Comparison of ENCODE assay signal across 9 cellular contexts in the genomic region with DNA sequence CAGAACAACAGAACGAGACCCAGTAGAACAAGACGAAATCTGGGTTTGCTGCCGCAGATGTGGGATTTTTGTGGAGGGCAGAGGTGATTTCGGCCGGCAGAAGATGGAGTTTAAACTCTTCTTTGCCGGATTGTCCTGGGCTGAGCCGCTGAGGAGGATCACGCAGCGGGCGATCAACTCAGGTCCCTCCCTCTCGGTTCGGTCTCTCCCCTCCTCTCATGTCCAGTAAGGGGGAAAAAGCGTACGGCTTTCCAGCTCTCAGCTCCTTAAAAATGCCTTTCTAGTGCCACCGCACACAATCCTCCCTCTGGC. TPM values are rescaled to one million over a fixed set of nuclear protein-coding genes. Genes with fewer than 3 reads are reported as not detected.
DNase-seq lines count a peak whose midpoint lies in the region; ATAC-seq, FAIRE-seq and TF ChIP-seq lines count a peak whose summit lies in the region.
"Had no signal": no experiment of that assay in that cellular context is flagged by ENCODE, and none has a peak within 500 bp of the region (broad histone marks: within the 10 kb centered on the region; RNA-seq: fewer than 3 reads in every experiment).

No MANE protein-coding gene starts in this region.

- H3K4me1 ChIP-seq in A549 (peaks cover 29% of the 10 kb centered on the region), breast epithelium (peaks cover 0 to 9% of the 10 kb centered on the region in 2 donors)

- no peaks in the 10 kb centered on the region for H3K9me3 Mint-ChIP-seq in mesothelial cell of epicardium

- H3K36me3 ChIP-seq in breast epithelium = no peaks in the 10 kb centered on the region

- H3K4me3 ChIP-seq in A549 (peak overlapping the region; percentile 71), breast epithelium (peak overlapping the region; percentile 96 to 97 (median 97))

- no peak for TF ChIP-seq RAD21 in A549 (conservative IDR thresholded peaks at IDR 0.05 in 1 of 2, IDR thresholded peaks at IDR 0.05 in 1 of 2)

- peak overlapping the region; percentile 84 for H3K4me2 ChIP-seq in A549

- intact Hi-C loops in breast epithelium (cut with DNase I; ENCODE audit: low total_unique reads) = loop anchor here (10.0 kb wide), 1 partner anchor 134 kb away; no protein-coding TSS in a partner anchor

- POLR2A ChIA-PET in A549 (lab: Yijun Ruan, JAX) = interaction anchor here (0.8 to 5.6 kb wide), 5 partner anchors 9 to 229 kb away, joined by 3 to 89 read pairs (median 5); partner anchors contain the start of genes NEK8, RPL23A and TLCD1

- peak overlapping the region; percentile 95 for H3K27ac Mint-ChIP-seq in mesothelial cell of epicardium

- no peaks in the 10 kb centered on the region for H3K9me3 ChIP-seq in A549
- H3K9me3 ChIP-seq in breast epithelium = no peaks in the 10 kb centered on the region

- TF ChIP-seq CTCF in A549 (IDR thresholded peaks at IDR 0.05) (no peak), breast epithelium (IDR thresholded peaks at IDR 0.05) (no peak), mesothelial cell of epicardium (IDR thresholded peaks at IDR 0.05; ENCODE audit: unreplicated experiment) (no peak)

- TF ChIP-seq EP300 in A549 (IDR thresholded peaks at IDR 0.05) = no peak

- no peak for TF ChIP-seq POLR2A in A549 (IDR thresholded peaks at IDR 0.05; ENCODE audit: low read length)
- no peak for TF ChIP-seq POLR2A in breast epithelium (IDR thresholded peaks at IDR 0.05)

- H3K27ac ChIP-seq in A549 (peak overlapping the region; percentile 86 to 98), breast epithelium (peak overlapping the region; percentile 95 to 98)

- 2% methylated on average over 15 of the region's 15 CpGs for WGBS in A549 (ENCODE audit: missing lambda C conversion rate)

- peak overlapping the region; percentile 93 for H3K4me3 Mint-ChIP-seq in mesothelial cell of epicardium

- ATAC-seq in A549 (no peak), HG03045 (IDR thresholded peaks at IDR 0.05; ENCODE audit: unreplicated experiment) (no peak), HG03520 (IDR thresholded peaks at IDR 0.05; ENCODE audit: unreplicated experiment) (no peak)

- CTCF ChIA-PET in A549 (lab: Yijun Ruan, JAX) = interaction anchor here (1.1 to 7.7 kb wide), 15 partner anchors 8 to 222 kb away, joined by 3 to 132 read pairs (median 7); partner anchors contain the start of genes FAM222B, NEK8 and TLCD1

- peak in 1 of 2 experiments; percentile 46 for DNase-seq in A549 (ENCODE audit: low read depth in 1 of 2, low spot score in 1 of 2)
- DNase-seq in HT1080 (ENCODE audit: low read depth) = peak; percentile 29
- no peak for DNase-seq in breast epithelium (ENCODE audit: low spot score in 2 of 2)
- no peak for DNase-seq in mesothelial cell of epicardium (ENCODE audit: low spot score in 2 of 2, unreplicated experiment in 2 of 2)
- DNase-seq in islet precursor cell = no peak
- no peak for DNase-seq in NCI-H2227 (lab: John Stamatoyannopoulos, UW; ENCODE audit: unreplicated experiment)

- peaks cover 30% of the 10 kb centered on the region for H3K4me1 Mint-ChIP-seq in mesothelial cell of epicardium

- FAIRE-seq in A549 (lab: Jason Lieb, UNC) = no peak
- FAIRE-seq: colon had no signal

- peaks cover 10% of the 10 kb centered on the region for H3K36me3 Mint-ChIP-seq in mesothelial cell of epicardium

- H3K27me3 Mint-ChIP-seq in mesothelial cell of epicardium (ENCODE audit: low read depth) = no peaks in the 10 kb centered on the region

- no peaks in the 10 kb centered on the region for H3K27me3 ChIP-seq in breast epithelium

TF ChIP-seq in A549, 52 proteins besides CTCF, POLR2A, EP300 and RAD21 (continues in another document):
- TF ChIP-seq MAFK (IDR thresholded peaks at IDR 0.05; ENCODE audit: partially characterized antibody) (no peak), USF2 (IDR thresholded peaks at IDR 0.05) (no peak), HMGXB4 (CRISPR knock-in tag; IDR thresholded peaks at IDR 0.05; ENCODE audit: borderline replicate concordance) (no peak), RCOR1 (IDR thresholded peaks at IDR 0.05; ENCODE audit: low read depth, low read length) (no peak), CBX8 (IDR thresholded peaks at IDR 0.05) (no peak), ZSCAN20 (CRISPR knock-in tag; IDR thresholded peaks at IDR 0.05) (no peak)
- TF ChIP-seq, protein P1, sequence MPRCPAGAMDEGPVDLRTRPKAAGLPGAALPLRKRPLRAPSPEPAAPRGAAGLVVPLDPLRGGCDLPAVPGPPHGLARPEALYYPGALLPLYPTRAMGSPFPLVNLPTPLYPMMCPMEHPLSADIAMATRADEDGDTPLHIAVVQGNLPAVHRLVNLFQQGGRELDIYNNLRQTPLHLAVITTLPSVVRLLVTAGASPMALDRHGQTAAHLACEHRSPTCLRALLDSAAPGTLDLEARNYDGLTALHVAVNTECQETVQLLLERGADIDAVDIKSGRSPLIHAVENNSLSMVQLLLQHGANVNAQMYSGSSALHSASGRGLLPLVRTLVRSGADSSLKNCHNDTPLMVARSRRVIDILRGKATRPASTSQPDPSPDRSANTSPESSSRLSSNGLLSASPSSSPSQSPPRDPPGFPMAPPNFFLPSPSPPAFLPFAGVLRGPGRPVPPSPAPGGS (IDR thresholded peaks at IDR 0.05) = no peak

RNA-seq across cellular contexts. Expression of gene PHF12, which starts 2.5 kb away (rescaled TPM):
- polyA plus RNA-seq in A549 (2011; rRNA removed) (25.3 and 29.3 TPM in 2 replicates), A549 (2017; fragmentation: RNase III; extraction: RNeasy Plus Mini Kit Qiagen cat#74134 plus additional on column Dnase treatment) (28.0 to 31.9 TPM (median 29.9 TPM) in 3 replicates)
- 39.7 and 44.0 TPM in 2 replicates for polyA plus RNA-seq in A549 (2012; cell fraction: cytosol; rRNA removed)
- polyA plus RNA-seq in A549 (2012; cell fraction: nucleus; rRNA removed) = 71.3 and 74.1 TPM in 2 replicates
- polyA minus RNA-seq in A549 (2011; rRNA and poly(A)+ RNA removed) = 57.4 and 69.0 TPM in 2 replicates
- total RNA-seq in HT1080 (2014; rRNA removed; shearing (Covaris generic)) = 21.1 and 24.7 TPM in 2 replicates
- polyA plus RNA-seq in HT1080 (2015; cell fraction: cytosol; rRNA removed) = 12.6 and 18.9 TPM in 2 replicates
- 32.8 and 39.2 TPM in 2 replicates for polyA plus RNA-seq in HT1080 (2015; cell fraction: nucleus; rRNA removed)
- total RNA-seq in breast epithelium (10 to 100 TPM; 32.2 to 42.9 (median 40.3) TPM), mesothelial cell of epicardium (60.1 to 69.3 TPM (median 60.3 TPM) in 3 replicates)

RNA-seq across cellular contexts. Expression of gene DHRS13, which starts 46.0 kb away (rescaled TPM):
- polyA plus RNA-seq in A549 (2011; rRNA removed) = 7.0 and 7.3 TPM in 2 replicates
- 7.5 and 8.9 TPM in 2 replicates for polyA plus RNA-seq in A549 (2012; cell fraction: cytosol; rRNA removed)
- 9.4 and 9.9 TPM in 2 replicates for polyA plus RNA-seq in A549 (2012; cell fraction: nucleus; rRNA removed)
- 3.5 to 4.9 TPM (median 4.8 TPM) in 3 replicates for polyA plus RNA-seq in A549 (2017; fragmentation: RNase III; extraction: RNeasy Plus Mini Kit Qiagen cat#74134 plus additional on column Dnase treatment)
- polyA minus RNA-seq in A549 (2011; rRNA and poly(A)+ RNA removed) = 3.6 and 4.1 TPM in 2 replicates
- 8.7 and 13.6 TPM in 2 replicates for total RNA-seq in HT1080 (2014; rRNA removed; shearing (Covaris generic))
- polyA plus RNA-seq in HT1080 (2015; cell fraction: cytosol; rRNA removed) = 7.0 and 7.8 TPM in 2 replicates
- 5.3 and 8.6 TPM in 2 replicates for polyA plus RNA-seq in HT1080 (2015; cell fraction: nucleus; rRNA removed)
- total RNA-seq in breast epithelium = 10 to 100 TPM in 2 of 3 donors, 1 to 10 TPM in 1; 3.2 to 20.6 (median 14.2) TPM
- 10.3 to 12.4 TPM (median 12.1 TPM) in 3 replicates for total RNA-seq in mesothelial cell of epicardium

RNA-seq across cellular contexts. Expression of gene FLOT2, which starts 51.3 kb away (rescaled TPM):
- polyA plus RNA-seq in A549 (2011; rRNA removed) (68.8 and 78.6 TPM in 2 replicates), A549 (2017; fragmentation: RNase III; extraction: RNeasy Plus Mini Kit Qiagen cat#74134 plus additional on column Dnase treatment) (62.8 to 71.0 TPM (median 66.4 TPM) in 3 replicates)
- polyA plus RNA-seq in A549 (2012; cell fraction: cytosol; rRNA removed) = 82.7 and 94.7 TPM in 2 replicates
- polyA plus RNA-seq in A549 (2012; cell fraction: nucleus; rRNA removed) = 89.9 and 91.7 TPM in 2 replicates
- 100 and 109 TPM in 2 replicates for polyA minus RNA-seq in A549 (2011; rRNA and poly(A)+ RNA removed)
- 23.4 and 28.1 TPM in 2 replicates for total RNA-seq in HT1080 (2014; rRNA removed; shearing (Covaris generic))
- 46.8 and 46.9 TPM in 2 replicates for polyA plus RNA-seq in HT1080 (2015; cell fraction: cytosol; rRNA removed)
- 31.1 and 33.8 TPM in 2 replicates for polyA plus RNA-seq in HT1080 (2015; cell fraction: nucleus; rRNA removed)
- total RNA-seq in breast epithelium (10 to 100 TPM; 49.8 to 78.3 (median 56.9) TPM), mesothelial cell of epicardium (74.4 to 85.4 TPM (median 79.4 TPM) in 3 replicates)

RNA-seq across cellular contexts. Expression of gene SEZ6, which starts 57.0 kb away (rescaled TPM):
- not detected in 2 replicates for polyA plus RNA-seq in A549 (2011; rRNA removed)
- polyA plus RNA-seq in A549 (2012; cell fraction: cytosol; rRNA removed) = not detected in 2 replicates
- polyA plus RNA-seq in A549 (2012; cell fraction: nucleus; rRNA removed) = 0.06 TPM in 1 of 2 replicates, not detected in the other
- polyA plus RNA-seq in A549 (2017; fragmentation: RNase III; extraction: RNeasy Plus Mini Kit Qiagen cat#74134 plus additional on column Dnase treatment) = not detected in 3 replicates
- polyA minus RNA-seq in A549 (2011; rRNA and poly(A)+ RNA removed) = not detected in 2 replicates
- total RNA-seq in HT1080 (2014; rRNA removed; shearing (Covaris generic)) = not detected in 2 replicates
- 0.40 TPM in 1 of 2 replicates, not detected in the other for polyA plus RNA-seq in HT1080 (2015; cell fraction: cytosol; rRNA removed)
- polyA plus RNA-seq in HT1080 (2015; cell fraction: nucleus; rRNA removed) = 0.05 TPM in 1 of 2 replicates, not detected in the other
- not detected for total RNA-seq in breast epithelium
- not detected in 3 replicates for total RNA-seq in mesothelial cell of epicardium
